17 cellular contexts compared by ENCODE assay signal in the genomic region with DNA sequence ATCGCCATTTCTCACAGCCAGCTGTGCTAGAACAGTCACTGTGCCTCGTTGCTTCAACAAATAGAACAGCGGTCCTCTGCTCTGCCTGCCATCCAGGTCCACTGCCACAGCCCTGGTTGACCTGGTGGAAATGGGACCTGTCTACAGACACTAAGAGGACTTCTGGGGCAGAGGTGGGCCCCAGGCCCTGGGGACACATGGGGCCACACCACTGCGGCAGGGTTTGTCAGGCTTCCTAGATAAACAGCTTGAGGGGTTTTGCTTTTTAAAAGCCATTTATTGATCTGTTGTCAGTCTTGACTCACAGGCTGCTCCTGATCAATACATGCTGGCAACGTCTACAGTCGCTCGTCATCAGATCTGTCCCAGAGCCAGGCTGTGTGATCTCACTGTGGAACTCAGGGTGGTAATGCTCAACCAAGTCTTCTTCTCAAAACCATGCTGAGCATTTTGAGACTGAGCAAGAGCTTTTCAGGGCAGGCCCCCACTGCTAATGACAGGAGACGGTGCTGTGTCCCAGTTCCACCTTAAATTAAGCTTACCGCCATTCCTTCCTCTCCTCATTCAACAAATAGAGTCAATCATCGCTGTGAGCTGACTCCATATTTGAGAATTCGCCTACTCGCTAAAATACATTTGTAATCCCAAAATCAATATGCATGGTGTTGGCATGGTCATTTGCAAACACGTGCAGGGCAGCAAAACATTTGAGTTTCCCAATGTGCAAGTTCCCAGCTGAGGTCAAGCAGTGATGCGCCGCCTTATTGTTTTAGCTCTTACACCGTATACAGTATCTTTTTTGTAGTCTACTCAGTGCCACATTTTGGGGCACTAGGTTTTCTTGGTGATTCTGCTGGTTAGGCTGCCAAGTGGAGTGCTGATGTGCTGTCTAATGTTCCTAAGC.
DNase-seq lines count a peak whose midpoint lies in the region; ATAC-seq, FAIRE-seq and TF ChIP-seq lines count a peak whose summit lies in the region.
"Had no signal": no experiment of that assay in that cellular context is flagged by ENCODE, and none has a peak within 500 bp of the region (broad histone marks: within the 10 kb centered on the region; RNA-seq: fewer than 3 reads in every experiment).

No MANE protein-coding gene starts in this region.

- H2BK15ac ChIP-seq in H9 (ENCODE audit: low read depth, low read length), result no peak overlapping the region

- no peak for TF ChIP-seq POLR2A in HepG2 (IDR thresholded peaks at IDR 0.05; ENCODE audit: insufficient read depth in 1 of 2, low read depth in 2 of 2, low read length in 2 of 2)

- H3K27ac Mint-ChIP-seq in osteocyte (ENCODE audit: unreplicated experiment), result no peak overlapping the region
- no peak overlapping the region for H3K27ac Mint-ChIP-seq in H9
- H3K27ac Mint-ChIP-seq: CD8-positive, alpha-beta T cell had no signal

- no peak overlapping the region for H3K4ac ChIP-seq in H9 (ENCODE audit: low read depth, low read length)

- TF ChIP-seq RAD21 in HepG2 (CRISPR knock-in tag; IDR thresholded peaks at IDR 0.05), result no peak

- BruUV-seq in HepG2 (replicated peaks; lab: Mats Ljungman, UMichigan), result no TSS peak

- H3K23ac ChIP-seq in H9 (ENCODE audit: insufficient read length, low read depth, low read length), result no peak overlapping the region

- H3K36me3 Mint-ChIP-seq in osteocyte (ENCODE audit: unreplicated experiment) (no peaks in the 10 kb centered on the region), H9 (ENCODE audit: insufficient read depth in 1 of 3, low read depth in 3 of 3) (no peaks in the 10 kb centered on the region)
- H3K36me3 Mint-ChIP-seq: CD8-positive, alpha-beta T cell had no signal

- TF ChIP-seq EP300 in HepG2 (IDR thresholded peaks at IDR 0.05; ENCODE audit: low read depth in 2 of 2, low read length in 2 of 2) (peak in 1 of 2 experiments; percentile 73; a peak in 2 of 4 replicates), HepG2 (CRISPR knock-in tag; IDR thresholded peaks at IDR 0.05; ENCODE audit: borderline replicate concordance) (no peak)

- DNase-seq in NCI-H446 (lab: John Stamatoyannopoulos, UW), result peak; percentile 26 to 58
- no peak for DNase-seq in HepG2 (ENCODE audit: low spot score)
- peak; percentile 36 for DNase-seq in osteocyte (ENCODE audit: extremely low spot score, unreplicated experiment)
- DNase-seq in medulla oblongata (ENCODE audit: extremely low spot score), result no peak
- no peak for DNase-seq in middle frontal gyrus (ENCODE audit: extremely low spot score, low spot score)
- DNase-seq in H9, result no peak
- DNase-seq in hippocampal formation (lab: John Stamatoyannopoulos, UW), result no peak
- DNase-seq: 8988T; CD8-positive, alpha-beta T cell; DMS79 treated with DMSO at 0.1 percent for 48 hours; KG1; NCI-H1694 treated with DMSO at 0.1 percent for 48 hours; NCI-H345; NK-92 treated with Interleukin-12 subunit alpha and Interleukin-12 subunit beta, amount 100 ng/mL, for 24 hours; SHP77 had no signal

- H2AFZ ChIP-seq in HepG2 (ENCODE audit: low read length) (no peak overlapping the region), H9 (ENCODE audit: low read length) (no peak overlapping the region)

- H3K14ac ChIP-seq in H9 (ENCODE audit: insufficient read depth, low read length), result no peak overlapping the region

- TF ChIP-seq CTCF in HepG2 (CRISPR knock-in tag; IDR thresholded peaks at IDR 0.05), result 0 out of 2 replicates have a peak, but pooled peaks have one; percentile 6
- TF ChIP-seq CTCF in osteocyte (IDR thresholded peaks at IDR 0.05), result no peak
- TF ChIP-seq CTCF in H9 (conservative IDR thresholded peaks at IDR 0.05), result no peak

- no peak overlapping the region for H3T11ph ChIP-seq in H9 (ENCODE audit: low read length)

- no peak overlapping the region for H3K56ac ChIP-seq in H9 (ENCODE audit: insufficient read length, low read depth, low read length)

- H3K4me1 ChIP-seq in BLaER1 treated with 17β-estradiol and CSF1 and Interleukin-3, amounts not matched to agents 10 nM and 100 nM, result peaks cover 5 to 50% (median 39%) of the 10 kb centered on the region in 10 experiments; a peak in 17 of 20 replicates
- peaks cover 69% of the 10 kb centered on the region for H3K4me1 ChIP-seq in HepG2 (ENCODE audit: insufficient read depth, low read length)
- H3K4me1 ChIP-seq in H9 (ENCODE audit: insufficient read depth, low read length), result no peaks in the 10 kb centered on the region

- no peak overlapping the region for H2BK20ac ChIP-seq in H9 (ENCODE audit: low read depth, low read length, poor library complexity, severe bottlenecking)

- H3K79me1 ChIP-seq in H9 (ENCODE audit: insufficient read depth, low read depth, low read length, poor library complexity, severe bottlenecking), result no peaks in the 10 kb centered on the region

- H3K4me2 ChIP-seq in BLaER1 treated with 17β-estradiol and CSF1 and Interleukin-3, amounts not matched to agents 10 nM and 100 nM, result peak overlapping the region in 6 of 11 experiments; percentile 77 to 91 (median 84); a peak in 11 of 22 replicates
- peak overlapping the region; percentile 5; the same call in 1 of the 2 replicates for H3K4me2 ChIP-seq in HepG2 (ENCODE audit: low read depth, low read length)
- no peak overlapping the region for H3K4me2 ChIP-seq in H9 (ENCODE audit: insufficient read depth, insufficient read length, low read length)

- no peak for FAIRE-seq in HepG2 (lab: Jason Lieb, UNC)

- no peak overlapping the region for H4K8ac ChIP-seq in H9 (replicated peaks; ENCODE audit: insufficient read length, low read depth, low read length)

- no peak overlapping the region for H2BK120ac ChIP-seq in H9 (ENCODE audit: low read depth, low read length, poor library complexity, severe bottlenecking)

- 66% methylated on average over 16 of the region's 16 CpGs for WGBS in HepG2 (ENCODE audit: low lambda C conversion rate)
- no CpG with 5 or more reads among the region's 16 CpGs for WGBS in H9 (ENCODE audit: extremely low coverage, insufficient read length, low lambda C conversion rate)

- H3K4me3 ChIP-seq in BLaER1 treated with 17β-estradiol and CSF1 and Interleukin-3, amounts not matched to agents 10 nM and 100 nM, result no peak overlapping the region
- H3K4me3 ChIP-seq in HepG2 (replicated peaks in 1 of 3; ENCODE audit: insufficient read depth in 1 of 3, low read depth in 2 of 3, low read length in 3 of 3), result no peak overlapping the region

- no peaks in the 10 kb centered on the region for H4K20me1 ChIP-seq in BLaER1 treated with 17β-estradiol and CSF1 and Interleukin-3, amounts not matched to agents 10 nM and 100 nM
- H4K20me1 ChIP-seq in HepG2 (ENCODE audit: insufficient read depth, low read length) (no peaks in the 10 kb centered on the region), H9 (ENCODE audit: control insufficient read depth, insufficient read depth, insufficient read length) (no peaks in the 10 kb centered on the region)

- POLR2A ChIA-PET in HepG2 (lab: Yijun Ruan, JAX), result interaction anchor here (1.2 to 6.7 kb wide), 7 partner anchors 9 to 72 kb away, joined by 3 to 87 read pairs (median 6); a partner anchor contains a TSS

- CTCF ChIA-PET in HepG2 (lab: Yijun Ruan, JAX; ENCODE audit: low intra/inter-chr PET ratio, low total read pairs), result no interaction called here

- H3K9ac ChIP-seq in BLaER1 treated with 17β-estradiol and CSF1 and Interleukin-3, amounts not matched to agents 10 nM and 100 nM, result no peak overlapping the region
- H3K9ac ChIP-seq in HepG2 (ENCODE audit: insufficient read depth, low read depth, low read length), result no peak overlapping the region
- no peak overlapping the region for H3K9ac ChIP-seq in H9 (ENCODE audit: extremely low read depth, insufficient read length, low read length)

- H3K9me3 ChIP-seq in BLaER1 treated with 17β-estradiol and CSF1 and Interleukin-3, amounts not matched to agents 10 nM and 100 nM (replicated peaks in 1 of 11), result 0 out of 22 replicates have a peak, but pooled peaks cover 0 to 4% (median 0%) of the 10 kb centered on the region in 11 experiments
- H3K9me3 ChIP-seq in HepG2 (ENCODE audit: low read length) (no peaks in the 10 kb centered on the region), H9 (ENCODE audit: control insufficient read depth, low read depth, low read length) (no peaks in the 10 kb centered on the region)

- H3K4me1 Mint-ChIP-seq in osteocyte (ENCODE audit: unreplicated experiment), result peaks cover 16% of the 10 kb centered on the region
- H3K4me1 Mint-ChIP-seq in H9, result peaks cover 10% of the 10 kb centered on the region in 2 experiments; a peak in 3 of 4 replicates

- H2BK5ac ChIP-seq in H9 (ENCODE audit: insufficient read length, low read length), result no peak overlapping the region

- in situ Hi-C loops in HepG2 (cut with HindIII; ENCODE audit: extremely low pct_ligation_motif_present, low pct_unique_long_range_greater_than_20kb), result no loop called here

- H4K91ac ChIP-seq in H9 (ENCODE audit: insufficient read length, low read depth, low read length), result no peak overlapping the region

- no peak overlapping the region for H3K4me3 Mint-ChIP-seq in osteocyte (ENCODE audit: unreplicated experiment)
- H3K4me3 Mint-ChIP-seq in H9, result no peak overlapping the region
- H3K4me3 Mint-ChIP-seq: CD8-positive, alpha-beta T cell had no signal

- no peak overlapping the region for H3K18ac ChIP-seq in H9 (ENCODE audit: insufficient read length, low read depth, low read length)

- H4K5ac ChIP-seq in H9 (ENCODE audit: insufficient read length, low read depth, low read length), result no peak overlapping the region

- peak overlapping the region in 6 of 11 experiments; percentile 63 to 83 (median 76); a peak in 9 of 22 replicates for H3K27ac ChIP-seq in BLaER1 treated with 17β-estradiol and CSF1 and Interleukin-3, amounts not matched to agents 10 nM and 100 nM
- peak overlapping the region; percentile 41 for H3K27ac ChIP-seq in HepG2 (ENCODE audit: extremely low read length, insufficient read depth, low read length)
- H3K27ac ChIP-seq in H9 (ENCODE audit: insufficient read length, low read depth, low read length), result no peak overlapping the region

- H3K27me3 ChIP-seq in BLaER1 treated with 17β-estradiol and CSF1 and Interleukin-3, amounts not matched to agents 10 nM and 100 nM, result no peaks in the 10 kb centered on the region
- H3K27me3 ChIP-seq in HepG2 (ENCODE audit: control insufficient read depth in 1 of 2, insufficient read depth in 2 of 2, low read length in 2 of 2) (no peaks in the 10 kb centered on the region), H9 (ENCODE audit: insufficient read depth, low read length) (no peaks in the 10 kb centered on the region)

- H2BK12ac ChIP-seq in H9 (ENCODE audit: insufficient read length, low read depth, low read length), result no peak overlapping the region

- intact Hi-C loops in HepG2 (cut with micrococcal nuclease; ENCODE audit: unreplicated experiment), result no loop called here

- H3K27me3 Mint-ChIP-seq in osteocyte (ENCODE audit: unreplicated experiment) (peaks cover 21% of the 10 kb centered on the region), H9 (ENCODE audit: low read depth) (peaks cover 15% of the 10 kb centered on the region)

- H3K9me3 Mint-ChIP-seq in osteocyte (ENCODE audit: unreplicated experiment), result no peaks in the 10 kb centered on the region
- no peaks in the 10 kb centered on the region for H3K9me3 Mint-ChIP-seq in H9
- H3K9me3 Mint-ChIP-seq: CD8-positive, alpha-beta T cell had no signal

- H3K23me2 ChIP-seq in H9 (ENCODE audit: insufficient read length, low read depth, low read length, poor library complexity, severe bottlenecking), result no peaks in the 10 kb centered on the region

- H3K36me3 ChIP-seq in BLaER1 treated with 17β-estradiol and CSF1 and Interleukin-3, amounts not matched to agents 10 nM and 100 nM, result no peaks in the 10 kb centered on the region
- no peaks in the 10 kb centered on the region for H3K36me3 ChIP-seq in HepG2 (replicated peaks in 1 of 2; ENCODE audit: control insufficient read depth in 1 of 2, insufficient read depth in 2 of 2, low read length in 2 of 2)

- H2AK5ac ChIP-seq in H9 (ENCODE audit: insufficient read length, low read length), result no peak overlapping the region

- ATAC-seq in HepG2, result peak; percentile 43
- ATAC-seq: CD8-positive, alpha-beta T cell; HCT116 had no signal

- H3K79me2 ChIP-seq in HepG2 (ENCODE audit: insufficient read depth, low read length) (no peaks in the 10 kb centered on the region), H9 (ENCODE audit: insufficient read depth, low read length) (no peaks in the 10 kb centered on the region)

Comparison
In these comparisons a context has a peak if more than half of its experiments do, and no peak if none do; other contexts are left out.
1. DNase-seq: peak in NCI-H446 (2 of 2) and osteocyte (single experiment); none in HepG2 (single experiment), medulla oblongata (single experiment), middle frontal gyrus (single experiment), H9 (single experiment) and hippocampal formation (0 of 2).